ENCODE assay signal across 2 cellular contexts in genomic region chr2:32258242-32258641, GRCh38.
TF ChIP-seq lines count a peak whose summit lies in the region.

No MANE protein-coding gene starts in this region.

TF ChIP-seq in GM23338, 12 proteins besides CTCF, POLR2A, EP300 and RAD21:
- no peak for TF ChIP-seq REST (IDR thresholded peaks at IDR 0.05; ENCODE audit: unreplicated experiment)
- no peak for TF ChIP-seq EZH2phosphoT487 (IDR thresholded peaks at IDR 0.05; ENCODE audit: unreplicated experiment)
- TF ChIP-seq JUNB (IDR thresholded peaks at IDR 0.05; ENCODE audit: unreplicated experiment) = no peak
- TF ChIP-seq ZNF462 (CRISPR knock-in tag; IDR thresholded peaks at IDR 0.05) = no peak
- TF ChIP-seq EZH2 (IDR thresholded peaks at IDR 0.05; ENCODE audit: low read depth, unreplicated experiment) = no peak
- no peak for TF ChIP-seq ZNF331 (CRISPR knock-in tag; IDR thresholded peaks at IDR 0.05; ENCODE audit: low read depth)
- TF ChIP-seq, protein P1, sequence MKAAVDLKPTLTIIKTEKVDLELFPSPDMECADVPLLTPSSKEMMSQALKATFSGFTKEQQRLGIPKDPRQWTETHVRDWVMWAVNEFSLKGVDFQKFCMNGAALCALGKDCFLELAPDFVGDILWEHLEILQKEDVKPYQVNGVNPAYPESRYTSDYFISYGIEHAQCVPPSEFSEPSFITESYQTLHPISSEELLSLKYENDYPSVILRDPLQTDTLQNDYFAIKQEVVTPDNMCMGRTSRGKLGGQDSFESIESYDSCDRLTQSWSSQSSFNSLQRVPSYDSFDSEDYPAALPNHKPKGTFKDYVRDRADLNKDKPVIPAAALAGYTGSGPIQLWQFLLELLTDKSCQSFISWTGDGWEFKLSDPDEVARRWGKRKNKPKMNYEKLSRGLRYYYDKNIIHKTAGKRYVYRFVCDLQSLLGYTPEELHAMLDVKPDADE (IDR thresholded peaks at IDR 0.05) = no peak
- no peak for TF ChIP-seq ZNF114 (CRISPR knock-in tag; IDR thresholded peaks at IDR 0.05)
- no peak for TF ChIP-seq NANOG (IDR thresholded peaks at IDR 0.05; ENCODE audit: borderline replicate concordance)
- no peak for TF ChIP-seq CREB1 (CRISPR knock-in tag; IDR thresholded peaks at IDR 0.05; ENCODE audit: low read depth)
- TF ChIP-seq STAT1 (IDR thresholded peaks at IDR 0.05; ENCODE audit: unreplicated experiment) = no peak
- TF ChIP-seq POLR2AphosphoS5 (IDR thresholded peaks at IDR 0.05; ENCODE audit: low read depth) = no peak
TF ChIP-seq in GM23338: peak in this region for 0.

TF ChIP-seq in K562, 482 proteins besides CTCF, POLR2A, EP300 and RAD21:
- TF ChIP-seq RFX7 (CRISPR knock-in tag; IDR thresholded peaks at IDR 0.05) (no peak), HINFP (tag; conservative IDR thresholded peaks at IDR 0.05; ENCODE audit: low read depth) (peak; percentile 67)
